Comparison of ENCODE assay signal across 20 cellular contexts in genomic region chr1:219528633-219529032, GRCh38.
"Had no signal": no experiment of that assay in that cellular context is flagged by ENCODE, and none has a peak within 500 bp of the region (broad histone marks: within the 10 kb centered on the region; RNA-seq: fewer than 3 reads in every experiment).

No MANE protein-coding gene starts in this region.

- H3K27ac Mint-ChIP-seq: naive B cell; stimulated activated memory B cell treated with anti-CD40 and anti-IgM and Interleukin-4, amounts not matched to agents 10 μg/mL and 1 μg/mL and 100 μg/mL, for 72 hours; stimulated activated naive CD8-positive, alpha-beta T cell treated with anti-CD3 and anti-CD28 coated beads, Interleukin-15, Interleukin-2, amounts not matched to agents 100 ng/mL and 50 ng/mL, for 24 hours had no signal

- H3K4me1 ChIP-seq: parathyroid adenoma, prostate gland, right lobe of liver, tibial artery, upper lobe of left lung, vagina had no signal

- H3K4me3 ChIP-seq: coronary artery, hepatocyte, lung, prostate gland, right lobe of liver, tibial artery, upper lobe of left lung, vagina had no signal

- H3K36me3 ChIP-seq: prostate gland, right lobe of liver, tibial artery, upper lobe of left lung, vagina had no signal

- DNase-seq: effector CD4-positive, alpha-beta T cell; foreskin melanocyte; head of caudate nucleus; left colon; left ventricle myocardium superior; mesenchymal stem cell; naive B cell; right lobe of liver; stimulated activated CD4-positive, alpha-beta T cell treated with anti-CD3 and anti-CD28 coated beads, Interleukin-1b, Interleukin-23, amount 100 ng/mL, for 48 hours; stimulated activated CD4-positive, alpha-beta T cell treated with anti-CD3 and anti-CD28 coated beads, Interleukin-4, amount 100 ng/mL, for 24 hours; tibial artery had no signal

- ATAC-seq: left colon; left ventricle myocardium superior; right lobe of liver; stimulated activated memory B cell treated with anti-CD40 and anti-IgM and Interleukin-4, amounts not matched to agents 10 μg/mL and 1 μg/mL and 100 μg/mL, for 72 hours had no signal

- H3K4me2 ChIP-seq: hepatocyte had no signal

- H2AFZ ChIP-seq: hepatocyte, parathyroid adenoma had no signal

- H3K27me3 Mint-ChIP-seq: stimulated activated memory B cell treated with anti-CD40 and anti-IgM and Interleukin-4, amounts not matched to agents 10 μg/mL and 1 μg/mL and 100 μg/mL, for 72 hours had no signal

- H3K4me1 Mint-ChIP-seq: naive B cell; stimulated activated memory B cell treated with anti-CD40 and anti-IgM and Interleukin-4, amounts not matched to agents 10 μg/mL and 1 μg/mL and 100 μg/mL, for 72 hours had no signal

- H3K27me3 ChIP-seq: hepatocyte, right lobe of liver, tibial artery, upper lobe of left lung, vagina had no signal

- H3K4me3 Mint-ChIP-seq: naive B cell; stimulated activated memory B cell treated with anti-CD40 and anti-IgM and Interleukin-4, amounts not matched to agents 10 μg/mL and 1 μg/mL and 100 μg/mL, for 72 hours; stimulated activated naive CD8-positive, alpha-beta T cell treated with anti-CD3 and anti-CD28 coated beads, Interleukin-15, Interleukin-2, amounts not matched to agents 100 ng/mL and 50 ng/mL, for 24 hours had no signal

- H3K9me3 Mint-ChIP-seq: stimulated activated memory B cell treated with anti-CD40 and anti-IgM and Interleukin-4, amounts not matched to agents 10 μg/mL and 1 μg/mL and 100 μg/mL, for 72 hours had no signal

- H3K9ac ChIP-seq: parathyroid adenoma had no signal

- H3K36me3 Mint-ChIP-seq: naive B cell; stimulated activated memory B cell treated with anti-CD40 and anti-IgM and Interleukin-4, amounts not matched to agents 10 μg/mL and 1 μg/mL and 100 μg/mL, for 72 hours had no signal

- H3K27ac ChIP-seq: coronary artery, parathyroid adenoma, prostate gland, right lobe of liver, tibial artery, upper lobe of left lung, vagina had no signal

- H3K9me3 ChIP-seq: prostate gland, right lobe of liver, tibial artery, upper lobe of left lung, vagina had no signal
